In the genomic region with DNA sequence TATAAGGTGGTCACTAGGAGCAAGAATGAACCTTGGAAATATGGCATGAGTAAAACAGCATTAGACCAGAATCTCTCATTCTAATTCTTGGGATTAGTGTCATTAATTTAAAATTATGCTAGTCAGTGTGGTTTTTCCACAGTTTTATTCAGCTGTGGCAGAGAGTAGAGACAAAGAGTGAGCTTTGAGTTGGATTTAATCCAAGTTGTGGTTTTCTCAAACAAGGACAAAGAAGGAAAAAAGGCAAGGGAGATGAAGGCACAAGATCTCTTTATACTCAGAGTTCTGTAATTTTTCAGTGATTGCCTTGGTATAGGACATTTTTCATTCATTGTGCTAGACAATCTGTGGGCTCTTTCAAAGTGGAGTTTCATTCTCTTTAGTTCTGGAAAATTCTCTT, we compare ENCODE assay signal across 21 cellular contexts. TPM values are rescaled to one million over a fixed set of nuclear protein-coding genes. Genes with fewer than 3 reads are reported as not detected.
DNase-seq lines count a peak whose midpoint lies in the region; ATAC-seq and TF ChIP-seq lines count a peak whose summit lies in the region.
"Had no signal": no experiment of that assay in that cellular context is flagged by ENCODE, and none has a peak within 500 bp of the region (broad histone marks: within the 10 kb centered on the region; RNA-seq: fewer than 3 reads in every experiment).

No MANE protein-coding gene starts in this region.

- ATAC-seq in HG02678 (IDR thresholded peaks at IDR 0.05; ENCODE audit: unreplicated experiment), result no peak
- no peak for ATAC-seq in GM21576 (IDR thresholded peaks at IDR 0.05; ENCODE audit: unreplicated experiment)
- ATAC-seq: GM12878; Right ventricle myocardium inferior; stimulated activated naive CD8-positive, alpha-beta T cell treated with anti-CD3 and anti-CD28 coated beads, Interleukin-15, amount 100 ng/mL, for 72 hours had no signal

- H3K36me3 ChIP-seq in SU-DHL-6 (ENCODE audit: low read length), result no peaks in the 10 kb centered on the region
- H3K36me3 ChIP-seq: right atrium auricular region, tibial nerve had no signal

- no peaks in the 10 kb centered on the region for H3K9me3 ChIP-seq in SU-DHL-6 (ENCODE audit: insufficient read depth, low read length)
- H3K9me3 ChIP-seq: right atrium auricular region, tibial nerve had no signal

- H3F3A ChIP-seq in SU-DHL-6 (ENCODE audit: insufficient read depth), result no peaks in the 10 kb centered on the region

- H2AFZ ChIP-seq in SU-DHL-6 (ENCODE audit: low read depth, low read length, severe bottlenecking), result no peak overlapping the region

- H3K27me3 ChIP-seq in HL-60 (ENCODE audit: insufficient read depth, poor library complexity, severe bottlenecking) (no peaks in the 10 kb centered on the region), SU-DHL-6 (ENCODE audit: low read length) (no peaks in the 10 kb centered on the region)
- H3K27me3 ChIP-seq: right atrium auricular region, tibial nerve had no signal

- H3K4me2 ChIP-seq in SU-DHL-6 (ENCODE audit: low read depth, low read length, poor library complexity, severe bottlenecking), result peak overlapping the region; percentile 11

- H3K4me3 ChIP-seq in HL-60 (replicated peaks; ENCODE audit: insufficient read depth, low read length), result no peak overlapping the region
- H3K4me3 ChIP-seq in SU-DHL-6 (ENCODE audit: insufficient read depth, low read length, poor library complexity, severe bottlenecking), result no peak overlapping the region
- H3K4me3 ChIP-seq: GM12878, right atrium auricular region, tibial nerve had no signal

- DNase-seq in HL-60 (ENCODE audit: low read depth in 1 of 2, low spot score in 1 of 2) (no peak), fibroblast of peridontal ligament (ENCODE audit: extremely low read depth) (peak; percentile 35), renal cortical epithelial cell (ENCODE audit: low read depth) (peak; percentile 49), mucosa of gallbladder (ENCODE audit: low spot score) (no peak)
- no peak for DNase-seq in stimulated activated CD4-positive, alpha-beta T cell treated with anti-CD3 and anti-CD28 coated beads, Interleukin-12 subunit alpha, Interleukin-12 subunit beta, amount 100 ng/mL, for 4 hours
- DNase-seq: activated CD4-positive, alpha-beta T cell treated with anti-CD3 and anti-CD28 coated beads for 1 hour; activated CD8-positive, alpha-beta memory T cell treated with anti-CD3 and anti-CD28 coated beads for 24 hours; activated naive CD4-positive, alpha-beta T cell treated with Interleukin-2 at 50 U/mL for 16 hours; activated T-cell treated with anti-CD3 and anti-CD28 coated beads, Interleukin-2, amount 50 U/mL, for 48 hours; cerebellar nuclear complex; naive B cell; NCI-H1694 treated with DMSO at 0.1 percent for 48 hours; NCI-H748 treated with DMSO at 0.1 percent for 48 hours; stimulated activated naive CD8-positive, alpha-beta T cell treated with anti-CD3 and anti-CD28 coated beads, Interleukin-15, amount 100 ng/mL, for 72 hours had no signal

- no peak overlapping the region for H3K9ac ChIP-seq in SU-DHL-6 (ENCODE audit: low read length)

- no peaks in the 10 kb centered on the region for H4K20me1 ChIP-seq in SU-DHL-6 (ENCODE audit: low read depth, low read length)

- TF ChIP-seq CTCF in HL-60 (IDR thresholded peaks at IDR 0.05; ENCODE audit: insufficient read depth, low read length) (no peak), SU-DHL-6 (IDR thresholded peaks at IDR 0.05; ENCODE audit: insufficient read depth, low read length, poor library complexity, severe bottlenecking) (no peak)

- no peaks in the 10 kb centered on the region for H3K9me2 ChIP-seq in SU-DHL-6 (replicated peaks; ENCODE audit: insufficient read depth, low read length)

- H3K27ac ChIP-seq in HL-60 (replicated peaks), result peak overlapping the region; percentile 54
- no peak overlapping the region for H3K27ac ChIP-seq in SU-DHL-6 (ENCODE audit: low read depth, low read length)
- H3K27ac ChIP-seq: right atrium auricular region had no signal

- no peaks in the 10 kb centered on the region for H3K79me2 ChIP-seq in SU-DHL-6 (ENCODE audit: insufficient read depth, low read length)

RNA-seq across cellular contexts. Expression of a gene that starts 28.2 kb away (rescaled TPM):
- total RNA-seq in renal cortical epithelial cell (30.9 and 83.9 TPM in 2 replicates), mucosa of gallbladder (133 TPM)

RNA-seq across cellular contexts. Expression of a gene that starts 32.0 kb away (rescaled TPM):
- total RNA-seq in renal cortical epithelial cell (14.1 and 28.6 TPM in 2 replicates), mucosa of gallbladder (11.7 TPM)

Comparison
In these comparisons a context has a peak if more than half of its experiments do, and no peak if none do; other contexts are left out.
1. DNase-seq: peak in fibroblast of peridontal ligament (single experiment) and renal cortical epithelial cell (single experiment); none in HL-60 (0 of 2), mucosa of gallbladder (single experiment) and stimulated activated CD4-positive, alpha-beta T cell treated with anti-CD3 and anti-CD28 coated beads, Interleukin-12 subunit alpha, Interleukin-12 subunit beta, amount 100 ng/mL, for 4 hours (single experiment).